1 cellular context compared by ENCODE assay signal in the genomic region with DNA sequence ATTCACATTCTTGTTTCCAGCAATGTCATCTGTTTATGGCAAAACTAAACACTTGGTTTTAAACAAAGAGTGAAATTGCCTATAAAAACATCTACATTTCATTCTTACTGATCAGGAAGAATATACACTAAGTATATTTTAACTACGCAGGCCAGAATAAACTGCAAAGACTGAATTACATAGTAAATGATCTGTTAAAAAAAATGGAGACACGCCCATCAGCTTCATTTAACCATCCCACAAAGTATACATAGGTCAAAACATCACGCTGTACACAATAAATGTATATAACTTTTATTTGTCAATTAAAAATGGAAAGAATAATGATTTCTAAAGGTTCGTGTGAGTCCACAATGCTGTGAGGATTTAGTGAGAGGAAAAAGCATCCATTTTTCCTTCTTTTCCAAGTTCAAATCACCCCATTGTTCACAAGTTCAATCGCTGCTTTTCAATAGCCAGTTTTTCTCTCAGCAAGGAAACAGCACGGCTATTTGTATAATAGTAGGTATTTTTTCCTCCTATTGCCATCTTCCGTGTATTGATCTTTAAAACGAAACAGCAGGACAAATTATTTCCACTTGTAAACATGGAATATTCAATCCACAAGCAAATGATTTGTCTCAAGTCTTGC.
TF ChIP-seq lines count a peak whose summit lies in the region.

No MANE protein-coding gene starts in this region.

TF ChIP-seq in GM23338, 12 proteins besides CTCF, POLR2A, EP300 and RAD21 (continued from another document):
- TF ChIP-seq, protein P1, sequence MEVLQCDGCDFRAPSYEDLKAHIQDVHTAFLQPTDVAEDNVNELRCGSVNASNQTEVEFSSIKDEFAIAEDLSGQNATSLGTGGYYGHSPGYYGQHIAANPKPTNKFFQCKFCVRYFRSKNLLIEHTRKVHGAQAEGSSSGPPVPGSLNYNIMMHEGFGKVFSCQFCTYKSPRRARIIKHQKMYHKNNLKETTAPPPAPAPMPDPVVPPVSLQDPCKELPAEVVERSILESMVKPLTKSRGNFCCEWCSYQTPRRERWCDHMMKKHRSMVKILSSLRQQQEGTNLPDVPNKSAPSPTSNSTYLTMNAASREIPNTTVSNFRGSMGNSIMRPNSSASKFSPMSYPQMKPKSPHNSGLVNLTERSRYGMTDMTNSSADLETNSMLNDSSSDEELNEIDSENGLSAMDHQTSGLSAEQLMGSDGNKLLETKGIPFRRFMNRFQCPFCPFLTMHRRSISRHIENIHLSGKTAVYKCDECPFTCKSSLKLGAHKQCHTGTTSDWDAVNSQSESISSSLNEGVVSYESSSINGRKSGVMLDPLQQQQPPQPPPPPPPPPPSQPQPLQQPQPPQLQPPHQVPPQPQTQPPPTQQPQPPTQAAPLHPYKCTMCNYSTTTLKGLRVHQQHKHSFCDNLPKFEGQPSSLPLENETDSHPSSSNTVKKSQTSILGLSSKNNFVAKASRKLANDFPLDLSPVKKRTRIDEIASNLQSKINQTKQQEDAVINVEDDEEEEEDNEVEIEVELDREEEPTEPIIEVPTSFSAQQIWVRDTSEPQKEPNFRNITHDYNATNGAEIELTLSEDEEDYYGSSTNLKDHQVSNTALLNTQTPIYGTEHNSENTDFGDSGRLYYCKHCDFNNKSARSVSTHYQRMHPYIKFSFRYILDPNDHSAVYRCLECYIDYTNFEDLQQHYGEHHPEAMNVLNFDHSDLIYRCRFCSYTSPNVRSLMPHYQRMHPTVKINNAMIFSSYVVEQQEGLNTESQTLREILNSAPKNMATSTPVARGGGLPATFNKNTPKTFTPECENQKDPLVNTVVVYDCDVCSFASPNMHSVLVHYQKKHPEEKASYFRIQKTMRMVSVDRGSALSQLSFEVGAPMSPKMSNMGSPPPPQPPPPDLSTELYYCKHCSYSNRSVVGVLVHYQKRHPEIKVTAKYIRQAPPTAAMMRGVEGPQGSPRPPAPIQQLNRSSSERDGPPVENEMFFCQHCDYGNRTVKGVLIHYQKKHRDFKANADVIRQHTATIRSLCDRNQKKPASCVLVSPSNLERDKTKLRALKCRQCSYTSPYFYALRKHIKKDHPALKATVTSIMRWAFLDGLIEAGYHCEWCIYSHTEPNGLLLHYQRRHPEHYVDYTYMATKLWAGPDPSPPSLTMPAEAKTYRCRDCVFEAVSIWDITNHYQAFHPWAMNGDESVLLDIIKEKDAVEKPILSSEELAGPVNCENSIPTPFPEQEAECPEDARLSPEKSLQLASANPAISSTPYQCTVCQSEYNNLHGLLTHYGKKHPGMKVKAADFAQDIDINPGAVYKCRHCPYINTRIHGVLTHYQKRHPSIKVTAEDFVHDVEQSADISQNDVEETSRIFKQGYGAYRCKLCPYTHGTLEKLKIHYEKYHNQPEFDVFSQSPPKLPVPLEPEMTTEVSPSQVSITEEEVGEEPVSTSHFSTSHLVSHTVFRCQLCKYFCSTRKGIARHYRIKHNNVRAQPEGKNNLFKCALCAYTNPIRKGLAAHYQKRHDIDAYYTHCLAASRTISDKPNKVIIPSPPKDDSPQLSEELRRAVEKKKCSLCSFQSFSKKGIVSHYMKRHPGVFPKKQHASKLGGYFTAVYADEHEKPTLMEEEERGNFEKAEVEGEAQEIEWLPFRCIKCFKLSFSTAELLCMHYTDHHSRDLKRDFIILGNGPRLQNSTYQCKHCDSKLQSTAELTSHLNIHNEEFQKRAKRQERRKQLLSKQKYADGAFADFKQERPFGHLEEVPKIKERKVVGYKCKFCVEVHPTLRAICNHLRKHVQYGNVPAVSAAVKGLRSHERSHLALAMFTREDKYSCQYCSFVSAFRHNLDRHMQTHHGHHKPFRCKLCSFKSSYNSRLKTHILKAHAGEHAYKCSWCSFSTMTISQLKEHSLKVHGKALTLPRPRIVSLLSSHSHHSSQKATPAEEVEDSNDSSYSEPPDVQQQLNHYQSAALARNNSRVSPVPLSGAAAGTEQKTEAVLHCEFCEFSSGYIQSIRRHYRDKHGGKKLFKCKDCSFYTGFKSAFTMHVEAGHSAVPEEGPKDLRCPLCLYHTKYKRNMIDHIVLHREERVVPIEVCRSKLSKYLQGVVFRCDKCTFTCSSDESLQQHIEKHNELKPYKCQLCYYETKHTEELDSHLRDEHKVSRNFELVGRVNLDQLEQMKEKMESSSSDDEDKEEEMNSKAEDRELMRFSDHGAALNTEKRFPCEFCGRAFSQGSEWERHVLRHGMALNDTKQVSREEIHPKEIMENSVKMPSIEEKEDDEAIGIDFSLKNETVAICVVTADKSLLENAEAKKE (CRISPR knock-in tag; IDR thresholded peaks at IDR 0.05) = no peak
- TF ChIP-seq POLR2AphosphoS5 (IDR thresholded peaks at IDR 0.05; ENCODE audit: low read depth) (no peak), JUNB (IDR thresholded peaks at IDR 0.05; ENCODE audit: unreplicated experiment) (no peak), ZNF114 (CRISPR knock-in tag; IDR thresholded peaks at IDR 0.05) (no peak), NANOG (IDR thresholded peaks at IDR 0.05; ENCODE audit: borderline replicate concordance) (no peak), EZH2phosphoT487 (IDR thresholded peaks at IDR 0.05; ENCODE audit: unreplicated experiment) (no peak)
- TF ChIP-seq, protein P2, sequence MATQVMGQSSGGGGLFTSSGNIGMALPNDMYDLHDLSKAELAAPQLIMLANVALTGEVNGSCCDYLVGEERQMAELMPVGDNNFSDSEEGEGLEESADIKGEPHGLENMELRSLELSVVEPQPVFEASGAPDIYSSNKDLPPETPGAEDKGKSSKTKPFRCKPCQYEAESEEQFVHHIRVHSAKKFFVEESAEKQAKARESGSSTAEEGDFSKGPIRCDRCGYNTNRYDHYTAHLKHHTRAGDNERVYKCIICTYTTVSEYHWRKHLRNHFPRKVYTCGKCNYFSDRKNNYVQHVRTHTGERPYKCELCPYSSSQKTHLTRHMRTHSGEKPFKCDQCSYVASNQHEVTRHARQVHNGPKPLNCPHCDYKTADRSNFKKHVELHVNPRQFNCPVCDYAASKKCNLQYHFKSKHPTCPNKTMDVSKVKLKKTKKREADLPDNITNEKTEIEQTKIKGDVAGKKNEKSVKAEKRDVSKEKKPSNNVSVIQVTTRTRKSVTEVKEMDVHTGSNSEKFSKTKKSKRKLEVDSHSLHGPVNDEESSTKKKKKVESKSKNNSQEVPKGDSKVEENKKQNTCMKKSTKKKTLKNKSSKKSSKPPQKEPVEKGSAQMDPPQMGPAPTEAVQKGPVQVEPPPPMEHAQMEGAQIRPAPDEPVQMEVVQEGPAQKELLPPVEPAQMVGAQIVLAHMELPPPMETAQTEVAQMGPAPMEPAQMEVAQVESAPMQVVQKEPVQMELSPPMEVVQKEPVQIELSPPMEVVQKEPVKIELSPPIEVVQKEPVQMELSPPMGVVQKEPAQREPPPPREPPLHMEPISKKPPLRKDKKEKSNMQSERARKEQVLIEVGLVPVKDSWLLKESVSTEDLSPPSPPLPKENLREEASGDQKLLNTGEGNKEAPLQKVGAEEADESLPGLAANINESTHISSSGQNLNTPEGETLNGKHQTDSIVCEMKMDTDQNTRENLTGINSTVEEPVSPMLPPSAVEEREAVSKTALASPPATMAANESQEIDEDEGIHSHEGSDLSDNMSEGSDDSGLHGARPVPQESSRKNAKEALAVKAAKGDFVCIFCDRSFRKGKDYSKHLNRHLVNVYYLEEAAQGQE (IDR thresholded peaks at IDR 0.05; ENCODE audit: unreplicated experiment) = no peak
